18 cellular contexts compared by ENCODE assay signal in genomic region chr20:2745936-2746635, GRCh38. TPM values are rescaled to one million over a fixed set of nuclear protein-coding genes. Genes with fewer than 3 reads are reported as not detected.
DNase-seq lines count a peak whose midpoint lies in the region; ATAC-seq, FAIRE-seq and TF ChIP-seq lines count a peak whose summit lies in the region.
"Had no signal": no experiment of that assay in that cellular context is flagged by ENCODE, and none has a peak within 500 bp of the region (broad histone marks: within the 10 kb centered on the region; RNA-seq: fewer than 3 reads in every experiment).

No MANE protein-coding gene starts in this region.

- TF ChIP-seq EP300 in H1 (IDR thresholded peaks at IDR 0.05; ENCODE audit: borderline replicate concordance in 1 of 2, low read depth in 2 of 2, low read length in 2 of 2): no peak

- H2BK5ac ChIP-seq in H1 (ENCODE audit: low read depth, low read length): no peak overlapping the region

- POLR2A ChIA-PET in activated CD4-positive, alpha-beta T cell treated with anti-CD3 and anti-CD28 coated beads, Interleukin-2, amount 10 ng/mL, durations not matched to agents 7 days and 5 days (lab: Charles Lee): no interaction called here
- POLR2A ChIA-PET in H1 (lab: Charles Lee; ENCODE audit: partially characterized antibody): no interaction called here

- no peak overlapping the region for H3K4me3 Mint-ChIP-seq in activated CD4-positive, alpha-beta T cell treated with anti-CD3 and anti-CD28 coated beads, Interleukin-2, amount 10 ng/mL, durations not matched to agents 7 days and 5 days
- H3K4me3 Mint-ChIP-seq in CD4-positive, CD25-positive, alpha-beta regulatory T cell: no peak overlapping the region
- no peak overlapping the region for H3K4me3 Mint-ChIP-seq in osteocyte (ENCODE audit: unreplicated experiment)

- H3K79me1 ChIP-seq in H1 (ENCODE audit: low read depth, low read length): no peaks in the 10 kb centered on the region

- no peak overlapping the region for H2AFZ ChIP-seq in H1 (ENCODE audit: low read length)
- H2AFZ ChIP-seq in GM23248: no peak overlapping the region

- no peaks in the 10 kb centered on the region for H3K9me3 ChIP-seq in CD4-positive, CD25-positive, alpha-beta regulatory T cell (ENCODE audit: control insufficient read depth in 2 of 2, low read length in 2 of 2)
- H3K9me3 ChIP-seq in H1 (ENCODE audit: insufficient read depth in 2 of 2, low read depth in 1 of 2, low read length in 1 of 2): no peaks in the 10 kb centered on the region
- H3K9me3 ChIP-seq in GM23248 (ENCODE audit: low read depth): no peaks in the 10 kb centered on the region
- no peaks in the 10 kb centered on the region for H3K9me3 ChIP-seq in pancreas

- H3K27ac Mint-ChIP-seq in activated CD4-positive, alpha-beta T cell treated with anti-CD3 and anti-CD28 coated beads, Interleukin-2, amount 10 ng/mL, durations not matched to agents 7 days and 5 days: no peak overlapping the region
- peak overlapping the region in 2 of 3 donors; percentile 61 to 82 for H3K27ac Mint-ChIP-seq in CD4-positive, CD25-positive, alpha-beta regulatory T cell
- no peak overlapping the region for H3K27ac Mint-ChIP-seq in osteocyte (ENCODE audit: unreplicated experiment)

- H3K23me2 ChIP-seq in H1 (ENCODE audit: low read depth, low read length): peaks cover 9% of the 10 kb centered on the region; the same call in 1 of the 2 replicates

- no peaks in the 10 kb centered on the region for H3F3A ChIP-seq in GM23248 (ENCODE audit: insufficient read depth)

- no peaks in the 10 kb centered on the region for H3K27me3 ChIP-seq in CD4-positive, CD25-positive, alpha-beta regulatory T cell (ENCODE audit: control insufficient read depth, insufficient read depth, low read length)
- H3K27me3 ChIP-seq in H1 (replicated peaks in 1 of 4; ENCODE audit: control insufficient read depth in 3 of 4, extremely low read depth in 1 of 4, insufficient read depth in 3 of 4, low read length in 3 of 4) (peaks cover 24 to 61% (median 39%) of the 10 kb centered on the region in 4 experiments), GM23248 (replicated peaks; ENCODE audit: insufficient read depth) (peaks cover 40% of the 10 kb centered on the region), pancreas (no peaks in the 10 kb centered on the region)

- no peak overlapping the region for H4K91ac ChIP-seq in H1 (replicated peaks; ENCODE audit: insufficient read length, low read length)

- no peaks in the 10 kb centered on the region for H3K79me2 ChIP-seq in H1 (ENCODE audit: control insufficient read depth in 1 of 2, insufficient read depth in 2 of 2, low read length in 2 of 2)
- H3K79me2 ChIP-seq in GM23248 (ENCODE audit: insufficient read depth): no peaks in the 10 kb centered on the region

- no peak overlapping the region for H3K27ac ChIP-seq in CD4-positive, CD25-positive, alpha-beta regulatory T cell (ENCODE audit: insufficient read depth, low read length, poor library complexity, severe bottlenecking)
- H3K27ac ChIP-seq in H1 (ENCODE audit: low read depth, low read length): no peak overlapping the region
- no peak overlapping the region for H3K27ac ChIP-seq in GM23248
- H3K27ac ChIP-seq in pancreas: no peak overlapping the region
- H3K27ac ChIP-seq: 22Rv1, C4-2B had no signal

- H2BK12ac ChIP-seq in H1 (ENCODE audit: low read depth, low read length): no peak overlapping the region

- TF ChIP-seq POLR2A in H1 (IDR thresholded peaks at IDR 0.05; ENCODE audit: control extremely low read depth in 1 of 2, low read depth in 2 of 2, low read length in 2 of 2): no peak

- peaks cover 32% of the 10 kb centered on the region for H3K4me1 Mint-ChIP-seq in activated CD4-positive, alpha-beta T cell treated with anti-CD3 and anti-CD28 coated beads, Interleukin-2, amount 10 ng/mL, durations not matched to agents 7 days and 5 days
- peaks cover 11 to 42% (median 35%) of the 10 kb centered on the region in 4 donors for H3K4me1 Mint-ChIP-seq in CD4-positive, CD25-positive, alpha-beta regulatory T cell
- peaks cover 16% of the 10 kb centered on the region for H3K4me1 Mint-ChIP-seq in osteocyte (ENCODE audit: unreplicated experiment)

- no peaks in the 10 kb centered on the region for H3K9me3 Mint-ChIP-seq in activated CD4-positive, alpha-beta T cell treated with anti-CD3 and anti-CD28 coated beads, Interleukin-2, amount 10 ng/mL, durations not matched to agents 7 days and 5 days
- H3K9me3 Mint-ChIP-seq in CD4-positive, CD25-positive, alpha-beta regulatory T cell: no peaks in the 10 kb centered on the region
- H3K9me3 Mint-ChIP-seq in osteocyte (ENCODE audit: unreplicated experiment): no peaks in the 10 kb centered on the region

- no peaks in the 10 kb centered on the region for H3K36me3 Mint-ChIP-seq in activated CD4-positive, alpha-beta T cell treated with anti-CD3 and anti-CD28 coated beads, Interleukin-2, amount 10 ng/mL, durations not matched to agents 7 days and 5 days (ENCODE audit: low read depth)
- H3K36me3 Mint-ChIP-seq in CD4-positive, CD25-positive, alpha-beta regulatory T cell: no peaks in the 10 kb centered on the region
- no peaks in the 10 kb centered on the region for H3K36me3 Mint-ChIP-seq in osteocyte (ENCODE audit: unreplicated experiment)

- TF ChIP-seq RAD21 in H1 (IDR thresholded peaks at IDR 0.05 in 1 of 2, conservative IDR thresholded peaks at IDR 0.05 in 1 of 2; ENCODE audit: low read depth in 2 of 2, low read length in 2 of 2): no peak

- WGBS in H1 (ENCODE audit: extremely low coverage in 1 of 2, insufficient coverage in 1 of 2, insufficient read length in 1 of 2, insufficient replicate concordance in 2 of 2, low coverage in 1 of 2, low lambda C conversion rate in 2 of 2, missing lambda C conversion rate in 1 of 2), 2 experiments: 86% methylated on average over 4 of the region's 4 CpGs; no CpG with 5 or more reads in 1 of the 2 experiments
- WGBS in GM23248 (ENCODE audit: low coverage in 1 of 2, low lambda C conversion rate in 2 of 2, missing lambda C conversion rate in 2 of 2), 2 experiments: 80 to 83% methylated on average over 4 of the region's 4 CpGs
- 84% methylated on average over 4 of the region's 4 CpGs for WGBS in pancreas, 2 donors

- H3K9ac ChIP-seq in H1 (replicated peaks in 1 of 4; ENCODE audit: extremely low read depth in 1 of 4, low read depth in 3 of 4, low read length in 3 of 4): no peak overlapping the region
- no peak overlapping the region for H3K9ac ChIP-seq in GM23248

- H4K8ac ChIP-seq in H1 (ENCODE audit: extremely low read depth, insufficient read depth, low read length): no peak overlapping the region

- no peak overlapping the region for H2AK5ac ChIP-seq in H1 (ENCODE audit: low read depth, low read length)

- no peak overlapping the region for H3K23ac ChIP-seq in H1 (ENCODE audit: insufficient read length)

- CTCF ChIA-PET in activated CD4-positive, alpha-beta T cell treated with anti-CD3 and anti-CD28 coated beads, Interleukin-2, amount 10 ng/mL, durations not matched to agents 7 days and 5 days (lab: Charles Lee): interaction anchor here (1.3 kb wide), 1 partner anchor 58 kb away, joined by 3 read pairs; no protein-coding TSS in a partner anchor
- CTCF ChIA-PET in H1 (lab: Charles Lee; ENCODE audit: partially characterized antibody): interaction anchor here (1.3 to 18.6 kb wide), 4 partner anchors 16 to 53 kb away, joined by 3 to 286 read pairs (median 35); partner anchors contain the start of gene EBF4

- no peak overlapping the region for H4K5ac ChIP-seq in H1 (ENCODE audit: insufficient read length, low read depth, low read length)

- H3K36me3 ChIP-seq in CD4-positive, CD25-positive, alpha-beta regulatory T cell (ENCODE audit: control insufficient read depth, insufficient read depth, low read length): no peaks in the 10 kb centered on the region
- H3K36me3 ChIP-seq in H1 (ENCODE audit: control insufficient read depth in 2 of 4, insufficient read depth in 4 of 4, low read length in 3 of 4) (no peaks in the 10 kb centered on the region; a peak in 1 of 8 replicates), GM23248 (ENCODE audit: low read depth) (no peaks in the 10 kb centered on the region), pancreas (no peaks in the 10 kb centered on the region)

- no peak overlapping the region for H3K4me2 ChIP-seq in H1 (ENCODE audit: insufficient read depth in 1 of 2, low read depth in 2 of 2, low read length in 2 of 2)
- H3K4me2 ChIP-seq in GM23248 (ENCODE audit: unreplicated experiment): no peak overlapping the region

- H4K20me1 ChIP-seq in H1 (replicated peaks in 1 of 2; ENCODE audit: control insufficient read depth in 1 of 2, insufficient read depth in 2 of 2, low read length in 2 of 2) (peaks cover 0 to 2% of the 10 kb centered on the region in 2 experiments), GM23248 (ENCODE audit: insufficient read depth) (no peaks in the 10 kb centered on the region)

- no peak overlapping the region for H2BK20ac ChIP-seq in H1 (ENCODE audit: low read length)

- FAIRE-seq in H1 (lab: Jason Lieb, UNC) (no peak), pancreas (lab: Jason Lieb, UNC) (no peak)

- H3K9me2 ChIP-seq in GM23248 (ENCODE audit: insufficient read depth): no peaks in the 10 kb centered on the region

- TF ChIP-seq CTCF in H1 (IDR thresholded peaks at IDR 0.05; ENCODE audit: control extremely low read depth in 1 of 3, insufficient read depth in 1 of 3, low read depth in 1 of 3, low read length in 3 of 3) (no peak), osteocyte (IDR thresholded peaks at IDR 0.05) (no peak), pancreas (IDR thresholded peaks at IDR 0.05) (no peak)

- no peak for ATAC-seq in CD4-positive, CD25-positive, alpha-beta regulatory T cell (ENCODE audit: low read depth in 2 of 2)
- no peak for ATAC-seq in pancreas
- ATAC-seq: PC-3 had no signal

- no peak overlapping the region for H3K4me3 ChIP-seq in CD4-positive, CD25-positive, alpha-beta regulatory T cell (ENCODE audit: low read depth, low read length)
- H3K4me3 ChIP-seq in H1 (ENCODE audit: extremely low read depth in 1 of 4, insufficient read depth in 2 of 4, low read depth in 3 of 4, low read length in 4 of 4): no peak overlapping the region
- H3K4me3 ChIP-seq in GM23248: no peak overlapping the region
- no peak overlapping the region for H3K4me3 ChIP-seq in pancreas

- peaks cover 39% of the 10 kb centered on the region for H3K27me3 Mint-ChIP-seq in activated CD4-positive, alpha-beta T cell treated with anti-CD3 and anti-CD28 coated beads, Interleukin-2, amount 10 ng/mL, durations not matched to agents 7 days and 5 days
- peaks cover 28% of the 10 kb centered on the region for H3K27me3 Mint-ChIP-seq in CD4-positive, CD25-positive, alpha-beta regulatory T cell
- H3K27me3 Mint-ChIP-seq in osteocyte (ENCODE audit: unreplicated experiment): peaks cover 64% of the 10 kb centered on the region

- DNase-seq in activated CD4-positive, alpha-beta T cell treated with anti-CD3 and anti-CD28 coated beads, Interleukin-2, amount 10 ng/mL, durations not matched to agents 7 days and 5 days: peak; percentile 4
- no peak for DNase-seq in activated CD4-positive, alpha-beta T cell treated with anti-CD3 and anti-CD28 coated beads for 4 hours
- no peak for DNase-seq in CD4-positive, CD25-positive, alpha-beta regulatory T cell
- DNase-seq in H1 (ENCODE audit: low read depth in 1 of 2, low spot score in 2 of 2) (no peak), osteocyte (ENCODE audit: extremely low spot score, unreplicated experiment) (peak; percentile 53), GM23248 (no peak), inferior parietal cortex (ENCODE audit: extremely low spot score) (no peak), pancreas (no peak)
- DNase-seq: AML-193, DMS79 treated with DMSO at 0.1 percent for 48 hours, NCI-H1694 treated with DMSO at 0.1 percent for 48 hours, NCI-H2107, NCI-H510A treated with DMSO at 0.1 percent for 48 hours, NCI-H82, PC-3 had no signal

- H3K56ac ChIP-seq in H1 (replicated peaks; ENCODE audit: insufficient read length, low read depth, low read length): no peak overlapping the region

- H2BK120ac ChIP-seq in H1 (replicated peaks; ENCODE audit: low read depth, low read length): no peak overlapping the region

- in situ Hi-C loops in GM23248 (cut with MboI): no loop called here

- no peak overlapping the region for H3K4ac ChIP-seq in H1 (replicated peaks; ENCODE audit: insufficient read length, low read depth, low read length)

- peaks cover 32% of the 10 kb centered on the region for H3K4me1 ChIP-seq in CD4-positive, CD25-positive, alpha-beta regulatory T cell (ENCODE audit: control insufficient read depth, insufficient read depth, low read length, poor library complexity, severe bottlenecking)
- H3K4me1 ChIP-seq in H1 (replicated peaks in 1 of 4; ENCODE audit: control insufficient read depth in 3 of 4, insufficient read depth in 4 of 4, low read length in 3 of 4) (peaks cover 2 to 26% (median 22%) of the 10 kb centered on the region in 4 experiments), GM23248 (ENCODE audit: insufficient read depth) (peaks cover 4% of the 10 kb centered on the region), pancreas (peaks cover 0 to 4% (median 0%) of the 10 kb centered on the region in 3 donors)

- H2BK15ac ChIP-seq in H1 (ENCODE audit: low read length): peak overlapping the region; percentile 3; the same call in 1 of the 2 replicates

- no peak overlapping the region for H3K14ac ChIP-seq in H1 (ENCODE audit: insufficient read length)

- no peak overlapping the region for H3K18ac ChIP-seq in H1 (ENCODE audit: extremely low read depth, low read length)

- intact Hi-C loops in pancreas (cut with DNase I): no loop called here

RNA-seq across cellular contexts. Expression of gene EBF4, which starts 53.5 kb away (rescaled TPM):
- total RNA-seq in activated CD4-positive, alpha-beta T cell treated with anti-CD3 and anti-CD28 coated beads, Interleukin-2, amount 10 ng/mL, durations not matched to agents 7 days and 5 days: under 1 TPM; 0.27 to 0.64 TPM
- total RNA-seq in CD4-positive, CD25-positive, alpha-beta regulatory T cell: 1.8 TPM
- polyA plus RNA-seq in CD4-positive, CD25-positive, alpha-beta regulatory T cell: under 1 TPM in 2 of 4 donors, not detected in 2; 0.36 to 0.76 TPM
- 1.2 and 1.6 TPM in 2 replicates for total RNA-seq in H1 (2021; fragmentation: NEBNext Ultra II Directional; extraction: Animal tissue kit (Norgen Biotek cat#: 25700))
- polyA plus RNA-seq in H1 (2011; rRNA removed) (2.9 and 3.6 TPM in 2 replicates), GM23248 (2016; fragmentation: Nextera tagmentation; extraction: Ambion mirVana) (0.36 TPM in 1 of 2 replicates, not detected in the other), pancreas (10 to 100 TPM; 22.9 to 25.3 TPM)
- 2.9 TPM for polyA plus RNA-seq in H1 (2011; cell fraction: cytosol; rRNA removed)
- polyA plus RNA-seq in H1 (2011; cell fraction: nucleus; rRNA removed): 16.0 TPM
- polyA plus RNA-seq in H1 (2012, experiment 1 of 2): 3.0 to 6.6 TPM (median 3.9 TPM) in 4 replicates
- polyA plus RNA-seq in H1 (2012, experiment 2 of 2): 2.3 TPM
- polyA plus RNA-seq in H1 (2013, experiment 1 of 2): 1.5 TPM
- 1.2 TPM for polyA plus RNA-seq in H1 (2013, experiment 2 of 2)
- 1.7 and 2.3 TPM in 2 replicates for polyA minus RNA-seq in H1 (2011; rRNA and poly(A)+ RNA removed)
- 1.9 TPM for polyA minus RNA-seq in H1 (2011; cell fraction: cytosol; rRNA and poly(A)+ RNA removed)
- polyA minus RNA-seq in H1 (2011; cell fraction: nucleus; rRNA and poly(A)+ RNA removed): 2.4 TPM
- total RNA-seq in osteocyte (9.8 and 12.8 TPM in 2 replicates), pancreas (10 to 100 TPM in 2 of 6 donors, 1 to 10 TPM in 4; 6.8 to 16.4 (median 8.1) TPM)
- total RNA-seq in GM23248 (2014; rRNA removed; shearing (Covaris generic)): 0.76 TPM in 1 of 2 replicates, not detected in the other

RNA-seq across cellular contexts. Expression of gene CPXM1, which starts 54.3 kb away (rescaled TPM):
- under 1 TPM in 1 of 2 experiments, not detected in 1; 0.12 TPM for total RNA-seq in activated CD4-positive, alpha-beta T cell treated with anti-CD3 and anti-CD28 coated beads, Interleukin-2, amount 10 ng/mL, durations not matched to agents 7 days and 5 days
- 1.2 TPM for total RNA-seq in CD4-positive, CD25-positive, alpha-beta regulatory T cell
- polyA plus RNA-seq in CD4-positive, CD25-positive, alpha-beta regulatory T cell: under 1 TPM in 1 of 4 donors, not detected in 3; 0.10 TPM
- total RNA-seq in H1 (2021; fragmentation: NEBNext Ultra II Directional; extraction: Animal tissue kit (Norgen Biotek cat#: 25700)): 28.8 and 31.3 TPM in 2 replicates
- polyA plus RNA-seq in H1 (2011; rRNA removed) (81.9 and 90.9 TPM in 2 replicates), GM23248 (2016; fragmentation: Nextera tagmentation; extraction: Ambion mirVana) (0.08 TPM in 1 of 2 replicates, not detected in the other), pancreas (1 to 10 TPM; 1.1 to 2.9 TPM)
- polyA plus RNA-seq in H1 (2011; cell fraction: cytosol; rRNA removed): 59.0 TPM
- 231 TPM for polyA plus RNA-seq in H1 (2011; cell fraction: nucleus; rRNA removed)
- 37.0 to 65.6 TPM (median 56.2 TPM) in 4 replicates for polyA plus RNA-seq in H1 (2012, experiment 1 of 2)
- polyA plus RNA-seq in H1 (2012, experiment 2 of 2): 42.0 TPM
- polyA plus RNA-seq in H1 (2013, experiment 1 of 2): 45.5 TPM
- 41.6 TPM for polyA plus RNA-seq in H1 (2013, experiment 2 of 2)
- polyA minus RNA-seq in H1 (2011; rRNA and poly(A)+ RNA removed): 26.2 and 29.4 TPM in 2 replicates
- polyA minus RNA-seq in H1 (2011; cell fraction: cytosol; rRNA and poly(A)+ RNA removed): 18.1 TPM
- 25.0 TPM for polyA minus RNA-seq in H1 (2011; cell fraction: nucleus; rRNA and poly(A)+ RNA removed)
- total RNA-seq in osteocyte (84.0 and 85.8 TPM in 2 replicates), pancreas (10 to 100 TPM in 1 of 6 donors, 1 to 10 TPM in 2, under 1 TPM in 3; 0.28 to 10.6 (median 2.2) TPM)
- not detected in 2 replicates for total RNA-seq in GM23248 (2014; rRNA removed; shearing (Covaris generic))
- total RNA-seq: H4, PC-3 had no signal

Comparison
In these comparisons a context has a peak if more than half of its experiments do, and no peak if none do; other contexts are left out.
1. DNase-seq: peak in activated CD4-positive, alpha-beta T cell treated with anti-CD3 and anti-CD28 coated beads, Interleukin-2, amount 10 ng/mL, durations not matched to agents 7 days and 5 days (single experiment) and osteocyte (single experiment); none in activated CD4-positive, alpha-beta T cell treated with anti-CD3 and anti-CD28 coated beads for 4 hours (0 of 2), CD4-positive, CD25-positive, alpha-beta regulatory T cell (0 of 3), H1 (0 of 2), GM23248 (single experiment), inferior parietal cortex (single experiment) and pancreas (0 of 6).
2. H3K27ac Mint-ChIP-seq: peak in CD4-positive, CD25-positive, alpha-beta regulatory T cell (2 of 3); none in activated CD4-positive, alpha-beta T cell treated with anti-CD3 and anti-CD28 coated beads, Interleukin-2, amount 10 ng/mL, durations not matched to agents 7 days and 5 days (single experiment) and osteocyte (single experiment).